ENCODE assay signal across 8 cellular contexts in the genomic region with DNA sequence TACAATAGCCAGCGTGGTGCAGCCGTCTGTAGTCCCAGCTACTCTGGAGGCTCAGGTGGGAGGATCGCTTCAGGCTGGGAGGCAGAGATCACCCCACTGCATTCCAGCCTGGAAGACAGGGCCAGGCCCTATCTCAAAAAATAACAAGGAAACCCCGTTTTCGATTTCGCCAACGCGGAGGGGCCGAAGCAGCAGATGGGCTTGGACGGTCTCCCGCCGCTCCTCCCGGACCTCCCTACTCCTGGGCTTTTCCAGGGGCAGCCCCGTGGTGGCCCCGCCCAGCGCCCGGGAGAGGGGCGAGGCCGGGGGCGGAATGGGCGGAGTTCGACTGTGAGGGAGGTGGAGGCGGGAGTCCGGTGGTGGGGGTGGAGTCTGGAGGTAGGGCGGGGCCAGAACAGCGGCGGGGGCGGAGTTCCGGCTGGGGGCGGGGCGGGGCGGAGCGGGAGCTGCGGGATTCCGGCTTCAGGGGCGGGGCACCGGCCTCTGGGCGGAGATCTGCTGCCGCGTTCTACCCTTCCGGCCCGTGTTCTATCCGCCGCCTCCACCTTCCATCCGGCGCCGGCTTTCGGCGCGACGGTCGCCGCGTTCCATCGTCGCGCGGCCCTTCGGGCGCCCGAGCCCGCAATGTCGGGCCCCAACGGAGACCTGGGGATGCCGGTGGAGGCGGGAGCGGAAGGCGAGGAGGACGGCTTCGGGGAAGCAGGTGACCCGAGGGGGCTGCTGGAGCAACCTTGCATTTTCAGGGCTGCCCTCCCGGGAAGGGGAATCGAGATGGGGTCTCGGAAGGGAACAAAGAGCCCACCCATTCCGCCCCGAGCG. TPM values are rescaled to one million over a fixed set of nuclear protein-coding genes. Genes with fewer than 3 reads are reported as not detected.
A peak's percentile ranks its signal among the peaks of the same experiment; 100 is the strongest.
DNase-seq lines count a peak whose midpoint lies in the region; TF ChIP-seq lines count a peak whose summit lies in the region.

A gene with protein sequence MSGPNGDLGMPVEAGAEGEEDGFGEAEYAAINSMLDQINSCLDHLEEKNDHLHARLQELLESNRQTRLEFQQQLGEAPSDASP (plus strand): TSS at position 482 of the 819 bp plus-strand sequence. CDS start 143 bp downstream, at position 625.

- no peak for TF ChIP-seq EP300 in SK-N-SH (IDR thresholded peaks at IDR 0.05; ENCODE audit: borderline replicate concordance in 1 of 2, low read depth in 1 of 2, low read length in 1 of 2)

- H3K4me3 ChIP-seq in SK-N-SH (ENCODE audit: low read depth in 2 of 2, low read length in 1 of 2) = peak within 1 kb of the TSS; percentile 73 to 93

- peaks cover 11% of the 10 kb centered on the region for H3K79me2 ChIP-seq in SK-N-SH (ENCODE audit: insufficient read depth)

- H3K36me3 ChIP-seq in SK-N-SH (replicated peaks in 1 of 2; ENCODE audit: control insufficient read depth in 1 of 2, insufficient read depth in 2 of 2, low read length in 1 of 2) = peaks cover 0 to 21% of the 10 kb centered on the region in 2 experiments

- peak within 1 kb of the TSS; percentile 39 to 81; a peak in 3 of 4 replicates for H3K27ac ChIP-seq in SK-N-SH (ENCODE audit: low read depth in 2 of 2, low read length in 1 of 2)

- no peaks in the 10 kb centered on the region for H3K27me3 ChIP-seq in SK-N-SH (ENCODE audit: insufficient read depth)

- peak within 1 kb of the TSS; percentile 81 for H3K9ac ChIP-seq in SK-N-SH

- POLR2A ChIA-PET in HEK293T (lab: Yijun Ruan, JAX) (interaction anchor here (0.7 to 1.8 kb wide), 12 partner anchors 9 to 260 kb away, joined by 3 to 15 read pairs (median 4); a partner anchor contains a TSS), SK-N-SH (lab: Yijun Ruan, JAX) (interaction anchor here (1.0 to 1.7 kb wide), 2 partner anchors 14 to 31 kb away, joined by 3 to 5 read pairs; a partner anchor contains a TSS)

- in situ Hi-C loops in G401 (cut with HindIII; ENCODE audit: low sequenced_read_pairs) = no loop called here

- peaks cover 0 to 12% of the 10 kb centered on the region in 2 experiments; a peak in 2 of 4 replicates for H3K4me1 ChIP-seq in SK-N-SH (ENCODE audit: control insufficient read depth in 1 of 2, insufficient read depth in 2 of 2, low read depth in 1 of 2, low read length in 1 of 2)

- no peaks in the 10 kb centered on the region for H3K9me2 ChIP-seq in SK-N-SH

- TF ChIP-seq RAD21 in SK-N-SH (IDR thresholded peaks at IDR 0.05; ENCODE audit: low read length) = no peak

- peak; percentile 95 for DNase-seq in G401 (ENCODE audit: low spot score)
- DNase-seq in HEK293T (ENCODE audit: extremely low spot score) = peak; percentile 99
- peak; percentile 92 for DNase-seq in NCI-H1092 (lab: John Stamatoyannopoulos, UW)
- DNase-seq in SK-N-SH = peak; percentile 100
- DNase-seq in activated naive CD4-positive, alpha-beta T cell treated with anti-CD3 and anti-CD28 coated beads, Interleukin-2, amount 50 U/mL, for 16 hours = peak; percentile 95
- peak; percentile 98 for DNase-seq in germinal center (ENCODE audit: low spot score)
- DNase-seq in nucleus accumbens (lab: John Stamatoyannopoulos, UW) = peak; percentile 29 to 97 (median 90)
- peak; percentile 87 for DNase-seq in superior temporal gyrus (ENCODE audit: extremely low spot score)

- WGBS in SK-N-SH (ENCODE audit: low lambda C conversion rate) = 1% methylated on average over 35 of the region's 77 CpGs

- H3K4me2 ChIP-seq in SK-N-SH = peak within 1 kb of the TSS; percentile 97

- no peaks in the 10 kb centered on the region for H3F3A ChIP-seq in SK-N-SH (replicated peaks; ENCODE audit: insufficient read depth)

- TF ChIP-seq CTCF in SK-N-SH (IDR thresholded peaks at IDR 0.05) = no peak

- H4K20me1 ChIP-seq in SK-N-SH (ENCODE audit: insufficient read depth) = no peaks in the 10 kb centered on the region

- CTCF ChIA-PET in HEK293T (lab: Yijun Ruan, JAX) (interaction anchor here (0.8 to 0.9 kb wide), 2 partner anchors 9 kb away, joined by 3 to 4 read pairs; no protein-coding TSS in a partner anchor), SK-N-SH (lab: Yijun Ruan, JAX) (interaction anchor here (3.2 to 6.2 kb wide), 2 partner anchors 31 to 42 kb away, joined by 16 to 27 read pairs; a partner anchor contains a TSS)

- peak within 1 kb of the TSS; percentile 92 for H2AFZ ChIP-seq in SK-N-SH (ENCODE audit: low read depth)

- H3K9me3 ChIP-seq in SK-N-SH = no peaks in the 10 kb centered on the region

TF ChIP-seq in HEK293T, 16 proteins besides CTCF, POLR2A, EP300 and RAD21:
- peak; percentile 66 for TF ChIP-seq L3MBTL2 (conservative IDR thresholded peaks at IDR 0.05)
- no peak for TF ChIP-seq FOXK2 (IDR thresholded peaks at IDR 0.05)
- no peak for TF ChIP-seq ZNF384 (IDR thresholded peaks at IDR 0.05)
- no peak for TF ChIP-seq FOXM1 (IDR thresholded peaks at IDR 0.05; ENCODE audit: borderline replicate concordance)
- TF ChIP-seq BHLHE40 (IDR thresholded peaks at IDR 0.05; ENCODE audit: borderline replicate concordance) = no peak
- TF ChIP-seq FOXA1 (IDR thresholded peaks at IDR 0.05) = no peak

TF ChIP-seq in SK-N-SH, 30 proteins besides CTCF, POLR2A, EP300 and RAD21 (continues in another document):
- TF ChIP-seq, protein P1, sequence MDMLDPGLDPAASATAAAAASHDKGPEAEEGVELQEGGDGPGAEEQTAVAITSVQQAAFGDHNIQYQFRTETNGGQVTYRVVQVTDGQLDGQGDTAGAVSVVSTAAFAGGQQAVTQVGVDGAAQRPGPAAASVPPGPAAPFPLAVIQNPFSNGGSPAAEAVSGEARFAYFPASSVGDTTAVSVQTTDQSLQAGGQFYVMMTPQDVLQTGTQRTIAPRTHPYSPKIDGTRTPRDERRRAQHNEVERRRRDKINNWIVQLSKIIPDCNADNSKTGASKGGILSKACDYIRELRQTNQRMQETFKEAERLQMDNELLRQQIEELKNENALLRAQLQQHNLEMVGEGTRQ (IDR thresholded peaks at IDR 0.05; ENCODE audit: borderline replicate concordance, low read depth, low read length) = no peak
- TF ChIP-seq FOSL2 (IDR thresholded peaks at IDR 0.05; ENCODE audit: borderline replicate concordance, low read depth) (no peak), CHD2 (IDR thresholded peaks at IDR 0.05; ENCODE audit: low read length, partially characterized antibody) (peak; percentile 19), SMC3 (IDR thresholded peaks at IDR 0.05; ENCODE audit: low read depth, low read length) (no peak), TCF12 (IDR thresholded peaks at IDR 0.05) (no peak), TAF1 (IDR thresholded peaks at IDR 0.05; ENCODE audit: borderline replicate concordance, low read depth, low read length) (peak; percentile 27), MEF2A (IDR thresholded peaks at IDR 0.05; ENCODE audit: borderline replicate concordance, low read depth) (no peak), JUND (IDR thresholded peaks at IDR 0.05) (no peak), NRF1 (IDR thresholded peaks at IDR 0.05; ENCODE audit: low read depth, low read length) (no peak), FOXM1 (IDR thresholded peaks at IDR 0.05; ENCODE audit: low read depth) (no peak), GABPA (IDR thresholded peaks at IDR 0.05; ENCODE audit: low read depth) (peak; percentile 56; the same call in 1 of the 2 replicates), ELF1 (IDR thresholded peaks at IDR 0.05) (0 out of 2 replicates have a peak, but pooled peaks have one; percentile 23), FOXJ3 (CRISPR knock-in tag; IDR thresholded peaks at IDR 0.05) (no peak), MXI1 (IDR thresholded peaks at IDR 0.05; ENCODE audit: low read depth, low read length) (no peak; the same call in 1 of the 2 replicates)
- TF ChIP-seq, protein P2, sequence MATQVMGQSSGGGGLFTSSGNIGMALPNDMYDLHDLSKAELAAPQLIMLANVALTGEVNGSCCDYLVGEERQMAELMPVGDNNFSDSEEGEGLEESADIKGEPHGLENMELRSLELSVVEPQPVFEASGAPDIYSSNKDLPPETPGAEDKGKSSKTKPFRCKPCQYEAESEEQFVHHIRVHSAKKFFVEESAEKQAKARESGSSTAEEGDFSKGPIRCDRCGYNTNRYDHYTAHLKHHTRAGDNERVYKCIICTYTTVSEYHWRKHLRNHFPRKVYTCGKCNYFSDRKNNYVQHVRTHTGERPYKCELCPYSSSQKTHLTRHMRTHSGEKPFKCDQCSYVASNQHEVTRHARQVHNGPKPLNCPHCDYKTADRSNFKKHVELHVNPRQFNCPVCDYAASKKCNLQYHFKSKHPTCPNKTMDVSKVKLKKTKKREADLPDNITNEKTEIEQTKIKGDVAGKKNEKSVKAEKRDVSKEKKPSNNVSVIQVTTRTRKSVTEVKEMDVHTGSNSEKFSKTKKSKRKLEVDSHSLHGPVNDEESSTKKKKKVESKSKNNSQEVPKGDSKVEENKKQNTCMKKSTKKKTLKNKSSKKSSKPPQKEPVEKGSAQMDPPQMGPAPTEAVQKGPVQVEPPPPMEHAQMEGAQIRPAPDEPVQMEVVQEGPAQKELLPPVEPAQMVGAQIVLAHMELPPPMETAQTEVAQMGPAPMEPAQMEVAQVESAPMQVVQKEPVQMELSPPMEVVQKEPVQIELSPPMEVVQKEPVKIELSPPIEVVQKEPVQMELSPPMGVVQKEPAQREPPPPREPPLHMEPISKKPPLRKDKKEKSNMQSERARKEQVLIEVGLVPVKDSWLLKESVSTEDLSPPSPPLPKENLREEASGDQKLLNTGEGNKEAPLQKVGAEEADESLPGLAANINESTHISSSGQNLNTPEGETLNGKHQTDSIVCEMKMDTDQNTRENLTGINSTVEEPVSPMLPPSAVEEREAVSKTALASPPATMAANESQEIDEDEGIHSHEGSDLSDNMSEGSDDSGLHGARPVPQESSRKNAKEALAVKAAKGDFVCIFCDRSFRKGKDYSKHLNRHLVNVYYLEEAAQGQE (IDR thresholded peaks at IDR 0.05; ENCODE audit: low read depth, low read length) = 0 out of 2 replicates have a peak, but pooled peaks have one; percentile 30
- TF ChIP-seq, protein P3, sequence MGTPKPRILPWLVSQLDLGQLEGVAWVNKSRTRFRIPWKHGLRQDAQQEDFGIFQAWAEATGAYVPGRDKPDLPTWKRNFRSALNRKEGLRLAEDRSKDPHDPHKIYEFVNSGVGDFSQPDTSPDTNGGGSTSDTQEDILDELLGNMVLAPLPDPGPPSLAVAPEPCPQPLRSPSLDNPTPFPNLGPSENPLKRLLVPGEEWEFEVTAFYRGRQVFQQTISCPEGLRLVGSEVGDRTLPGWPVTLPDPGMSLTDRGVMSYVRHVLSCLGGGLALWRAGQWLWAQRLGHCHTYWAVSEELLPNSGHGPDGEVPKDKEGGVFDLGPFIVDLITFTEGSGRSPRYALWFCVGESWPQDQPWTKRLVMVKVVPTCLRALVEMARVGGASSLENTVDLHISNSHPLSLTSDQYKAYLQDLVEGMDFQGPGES (IDR thresholded peaks at IDR 0.05; ENCODE audit: low read depth, low read length) = no peak

RNA-seq across cellular contexts. Expression of the gene that starts here (rescaled TPM):
- 121 and 125 TPM in 2 replicates for total RNA-seq in G401 (2014; rRNA removed; shearing (Covaris generic))
- 79.4 and 109 TPM in 2 replicates for polyA plus RNA-seq in SK-N-SH (2012; rRNA removed)
- polyA plus RNA-seq in SK-N-SH (2012; cell fraction: cytosol; rRNA removed) = 53.9 and 87.3 TPM in 2 replicates
- 44.6 and 72.8 TPM in 2 replicates for polyA plus RNA-seq in SK-N-SH (2012; cell fraction: nucleus; rRNA removed)

Comparison
In these comparisons a context has a peak if more than half of its experiments do, and no peak if none do; other contexts are left out.
1. Peak in every context shown above with its lines: DNase-seq, H3K4me3 ChIP-seq and H3K27ac ChIP-seq.